8 cellular contexts compared by ENCODE assay signal in genomic region chr6:119148102-119148824, GRCh38.
A peak's percentile ranks its signal among the peaks of the same experiment; 100 is the strongest.
DNase-seq lines count a peak whose midpoint lies in the region; ATAC-seq and TF ChIP-seq lines count a peak whose summit lies in the region.

No MANE protein-coding gene starts in this region.

- ATAC-seq in right lobe of liver: peak; percentile 86 to 95 (median 88)
- peak; percentile 74 for ATAC-seq in upper lobe of right lung
- no peak for ATAC-seq in HG03565 (IDR thresholded peaks at IDR 0.05; ENCODE audit: unreplicated experiment)

- no peaks in the 10 kb centered on the region for H3K36me3 ChIP-seq in colonic mucosa
- H3K36me3 ChIP-seq in right lobe of liver: no peaks in the 10 kb centered on the region
- H3K36me3 ChIP-seq in upper lobe of right lung: no peaks in the 10 kb centered on the region

- TF ChIP-seq POLR2A in right lobe of liver (IDR thresholded peaks at IDR 0.05): no peak

- H3K36me3 Mint-ChIP-seq in HFFc6 (ENCODE audit: low read depth): no peaks in the 10 kb centered on the region

- H3K9me3 ChIP-seq in colonic mucosa (no peaks in the 10 kb centered on the region), right lobe of liver (no peaks in the 10 kb centered on the region), upper lobe of right lung (no peaks in the 10 kb centered on the region)

- no peak overlapping the region for H3K4me3 ChIP-seq in colonic mucosa
- H3K4me3 ChIP-seq in right lobe of liver: no peak overlapping the region
- H3K4me3 ChIP-seq in upper lobe of right lung: no peak overlapping the region

- 19% methylated on average over 5 of the region's 5 CpGs for WGBS in right lobe of liver (ENCODE audit: insufficient coverage, low coverage, low lambda C conversion rate, missing lambda C conversion rate)

- peak overlapping the region; percentile 56 for H3K4me3 Mint-ChIP-seq in HFFc6

- H3K27me3 ChIP-seq in colonic mucosa: no peaks in the 10 kb centered on the region
- H3K27me3 ChIP-seq in right lobe of liver: no peaks in the 10 kb centered on the region
- H3K27me3 ChIP-seq in upper lobe of right lung: no peaks in the 10 kb centered on the region

- TF ChIP-seq CTCF in HFFc6 (IDR thresholded peaks at IDR 0.05) (peak; percentile 83), colonic mucosa (IDR thresholded peaks at IDR 0.05) (peak; percentile 48), right lobe of liver (IDR thresholded peaks at IDR 0.05) (peak; percentile 64 to 72 (median 69)), upper lobe of right lung (IDR thresholded peaks at IDR 0.05) (peak; percentile 66)

- peak overlapping the region; percentile 60 for H3K27ac ChIP-seq in colonic mucosa
- no peak overlapping the region for H3K27ac ChIP-seq in right lobe of liver
- peak overlapping the region; percentile 42 for H3K27ac ChIP-seq in upper lobe of right lung

- no peak overlapping the region for H3K9ac ChIP-seq in colonic mucosa (ENCODE audit: low read depth in 2 of 2, low read length in 2 of 2)

- intact Hi-C loops in colonic mucosa (cut with DNase I): loop anchor here (5.0 kb wide), 2 partner anchors 199 to 594 kb away; partner anchors contain the start of gene MAN1A1
- intact Hi-C loops in right lobe of liver (cut with DNase I): no loop called here
- intact Hi-C loops in upper lobe of right lung (cut with DNase I): no loop called here

- H3K4me1 Mint-ChIP-seq in HFFc6 (ENCODE audit: low read depth): peaks cover 44% of the 10 kb centered on the region

- peak; percentile 62 for DNase-seq in DMS53 (lab: John Stamatoyannopoulos, UW)
- DNase-seq in HFFc6: peak; percentile 84
- DNase-seq in OCI-M1 (lab: John Stamatoyannopoulos, UW): peak; percentile 87
- peak; percentile 43 for DNase-seq in colonic mucosa
- DNase-seq in right lobe of liver: peak in 1 of 3 donors; percentile 49
- no peak for DNase-seq in upper lobe of right lung
- no peak for DNase-seq in stimulated activated CD4-positive, alpha-beta T cell treated with anti-CD3 and anti-CD28 coated beads, Interleukin-15, amount 100 ng/mL, for 24 hours

- no peaks in the 10 kb centered on the region for H3K27me3 Mint-ChIP-seq in HFFc6 (ENCODE audit: insufficient read depth)

- peak overlapping the region; percentile 74 for H3K27ac Mint-ChIP-seq in HFFc6

- H3K4me1 ChIP-seq in colonic mucosa: peaks cover 6% of the 10 kb centered on the region
- no peaks in the 10 kb centered on the region for H3K4me1 ChIP-seq in right lobe of liver
- H3K4me1 ChIP-seq in upper lobe of right lung: peaks cover 14% of the 10 kb centered on the region

- H3K9me3 Mint-ChIP-seq in HFFc6: no peaks in the 10 kb centered on the region

Comparison
In these comparisons a context has a peak if more than half of its experiments do, and no peak if none do; other contexts are left out.
1. DNase-seq: peak in DMS53 (single experiment), HFFc6 (single experiment), OCI-M1 (single experiment) and colonic mucosa (single experiment); none in upper lobe of right lung (single experiment) and stimulated activated CD4-positive, alpha-beta T cell treated with anti-CD3 and anti-CD28 coated beads, Interleukin-15, amount 100 ng/mL, for 24 hours (single experiment).
2. H3K27ac ChIP-seq: peak in colonic mucosa (single experiment) and upper lobe of right lung (single experiment); none in right lobe of liver (0 of 3).
3. Peak in every context shown above with its lines, with median percentiles within 50 percentile points of each other: CTCF ChIP-seq.